In genomic region chr5:67010684-67011409, GRCh38 we compare ENCODE assay signal across 7 cellular contexts.
A peak's percentile ranks its signal among the peaks of the same experiment; 100 is the strongest.
DNase-seq lines count a peak whose midpoint lies in the region; TF ChIP-seq lines count a peak whose summit lies in the region.

No MANE protein-coding gene starts in this region.

- H3K27me3 ChIP-seq in GM23248 (replicated peaks; ENCODE audit: insufficient read depth) (no peaks in the 10 kb centered on the region), fibroblast of lung (ENCODE audit: control insufficient read depth, insufficient read depth, low read length) (no peaks in the 10 kb centered on the region), sigmoid colon (no peaks in the 10 kb centered on the region)

- no peak for TF ChIP-seq EP300 in sigmoid colon (IDR thresholded peaks at IDR 0.05)

- H3K4me2 ChIP-seq in GM23248 (ENCODE audit: unreplicated experiment) (peak overlapping the region; percentile 79), fibroblast of lung (ENCODE audit: extremely low read depth, insufficient read depth, low read length) (peak overlapping the region; percentile 55)

- H3K9me3 ChIP-seq in GM23248 (ENCODE audit: low read depth) = no peaks in the 10 kb centered on the region
- H3K9me3 ChIP-seq in fibroblast of lung (ENCODE audit: control insufficient read depth, insufficient read depth, low read depth, low read length) = no peaks in the 10 kb centered on the region
- no peaks in the 10 kb centered on the region for H3K9me3 ChIP-seq in sigmoid colon

- H3K4me3 ChIP-seq in GM23248 (peak overlapping the region; percentile 49), fibroblast of lung (replicated peaks in 1 of 4; ENCODE audit: control extremely low read depth in 1 of 4, insufficient read depth in 1 of 4, low read depth in 3 of 4, low read length in 4 of 4) (peak overlapping the region in 1 of 4 experiments; percentile 15), sigmoid colon (no peak overlapping the region)

- H3K9ac ChIP-seq in GM23248 (peak overlapping the region; percentile 59), fibroblast of lung (ENCODE audit: insufficient read depth, low read length) (no peak overlapping the region)

- no peak for TF ChIP-seq CTCF in RWPE1 (conservative IDR thresholded peaks at IDR 0.05; ENCODE audit: low read depth)
- no peak for TF ChIP-seq CTCF in fibroblast of lung (conservative IDR thresholded peaks at IDR 0.05 in 1 of 2, IDR thresholded peaks at IDR 0.05 in 1 of 2; ENCODE audit: low read depth in 1 of 2, low read length in 2 of 2)
- TF ChIP-seq CTCF in sigmoid colon (IDR thresholded peaks at IDR 0.05) = no peak

- peak overlapping the region; percentile 77 for H2AFZ ChIP-seq in GM23248
- H2AFZ ChIP-seq in fibroblast of lung (ENCODE audit: low read length) = peak overlapping the region; percentile 62

- DNase-seq in GM23248 = peak; percentile 89
- peak; percentile 86 for DNase-seq in RWPE1 (ENCODE audit: low spot score)
- peak; percentile 75 to 98 for DNase-seq in fibroblast of lung (ENCODE audit: low read depth in 2 of 2)
- DNase-seq in sigmoid colon = peak; percentile 66
- DNase-seq in G401 (ENCODE audit: low spot score) = no peak
- DNase-seq in NK-92 treated with Interleukin-12 subunit alpha and Interleukin-12 subunit beta, amount 100 ng/mL, for 24 hours (lab: John Stamatoyannopoulos, UW) = no peak
- no peak for DNase-seq in NK-92 (lab: John Stamatoyannopoulos, UW; ENCODE audit: unreplicated experiment)

- no peaks in the 10 kb centered on the region for H4K20me1 ChIP-seq in GM23248 (ENCODE audit: insufficient read depth)
- H4K20me1 ChIP-seq in fibroblast of lung (ENCODE audit: control insufficient read depth, extremely low read depth, insufficient read depth, low read length) = no peaks in the 10 kb centered on the region

- H3K9me2 ChIP-seq in GM23248 (ENCODE audit: insufficient read depth) = no peaks in the 10 kb centered on the region

- in situ Hi-C loops in GM23248 (cut with MboI) = no loop called here
- in situ Hi-C loops in G401 (cut with HindIII; ENCODE audit: low sequenced_read_pairs) = no loop called here

- intact Hi-C loops in sigmoid colon (cut with DNase I) = no loop called here

- 7% methylated on average over 8 of the region's 8 CpGs for WGBS in GM23248 (ENCODE audit: low coverage in 1 of 2, low lambda C conversion rate in 2 of 2, missing lambda C conversion rate in 2 of 2), 2 experiments
- WGBS in sigmoid colon, 2 donors = 54 to 64% methylated on average over 8 of the region's 8 CpGs

- no peak for TF ChIP-seq POLR2A in sigmoid colon (IDR thresholded peaks at IDR 0.05)

- H3K79me2 ChIP-seq in GM23248 (ENCODE audit: insufficient read depth) (peaks cover 63% of the 10 kb centered on the region), fibroblast of lung (ENCODE audit: control insufficient read depth, insufficient read depth, low read length) (peaks cover 35% of the 10 kb centered on the region)

- peaks cover 44% of the 10 kb centered on the region for H3K4me1 ChIP-seq in GM23248 (ENCODE audit: insufficient read depth)
- peaks cover 13% of the 10 kb centered on the region for H3K4me1 ChIP-seq in fibroblast of lung (ENCODE audit: control insufficient read depth, extremely low read depth, insufficient read depth, low read length)
- H3K4me1 ChIP-seq in sigmoid colon = peaks cover 0 to 65% (median 53%) of the 10 kb centered on the region in 4 donors

- POLR2A ChIA-PET in RWPE1 (lab: Yijun Ruan, JAX; ENCODE audit: low non-redundant PET) = no interaction called here

- CTCF ChIA-PET in RWPE1 (lab: Yijun Ruan, JAX) = interaction anchor here (0.6 to 1.3 kb wide), 3 partner anchors 52 to 164 kb away, joined by 3 read pairs; no protein-coding TSS in a partner anchor

- peak overlapping the region; percentile 82 for H3K27ac ChIP-seq in GM23248
- peak overlapping the region; percentile 98 for H3K27ac ChIP-seq in RWPE1
- peak overlapping the region; percentile 81 for H3K27ac ChIP-seq in fibroblast of lung (ENCODE audit: insufficient read depth, low read length)
- peak overlapping the region; percentile 61 to 79 (median 74) for H3K27ac ChIP-seq in sigmoid colon

- no peaks in the 10 kb centered on the region for H3K36me3 ChIP-seq in GM23248 (ENCODE audit: low read depth)
- H3K36me3 ChIP-seq in fibroblast of lung (ENCODE audit: control insufficient read depth, insufficient read depth, low read length) = no peaks in the 10 kb centered on the region
- no peaks in the 10 kb centered on the region for H3K36me3 ChIP-seq in sigmoid colon

- H3F3A ChIP-seq in GM23248 (ENCODE audit: insufficient read depth) = peaks cover 20% of the 10 kb centered on the region

Comparison
In these comparisons a context has a peak if more than half of its experiments do, and no peak if none do; other contexts are left out.
1. DNase-seq: peak in GM23248 (single experiment), RWPE1 (single experiment), fibroblast of lung (2 of 2) and sigmoid colon (single experiment); none in G401 (single experiment), NK-92 treated with Interleukin-12 subunit alpha and Interleukin-12 subunit beta, amount 100 ng/mL, for 24 hours (single experiment) and NK-92 (single experiment).
2. Peak in every context shown above with its lines, with median percentiles within 50 percentile points of each other: H3K27ac ChIP-seq.